Comparison of ENCODE assay signal across 1 cellular context in the genomic region with DNA sequence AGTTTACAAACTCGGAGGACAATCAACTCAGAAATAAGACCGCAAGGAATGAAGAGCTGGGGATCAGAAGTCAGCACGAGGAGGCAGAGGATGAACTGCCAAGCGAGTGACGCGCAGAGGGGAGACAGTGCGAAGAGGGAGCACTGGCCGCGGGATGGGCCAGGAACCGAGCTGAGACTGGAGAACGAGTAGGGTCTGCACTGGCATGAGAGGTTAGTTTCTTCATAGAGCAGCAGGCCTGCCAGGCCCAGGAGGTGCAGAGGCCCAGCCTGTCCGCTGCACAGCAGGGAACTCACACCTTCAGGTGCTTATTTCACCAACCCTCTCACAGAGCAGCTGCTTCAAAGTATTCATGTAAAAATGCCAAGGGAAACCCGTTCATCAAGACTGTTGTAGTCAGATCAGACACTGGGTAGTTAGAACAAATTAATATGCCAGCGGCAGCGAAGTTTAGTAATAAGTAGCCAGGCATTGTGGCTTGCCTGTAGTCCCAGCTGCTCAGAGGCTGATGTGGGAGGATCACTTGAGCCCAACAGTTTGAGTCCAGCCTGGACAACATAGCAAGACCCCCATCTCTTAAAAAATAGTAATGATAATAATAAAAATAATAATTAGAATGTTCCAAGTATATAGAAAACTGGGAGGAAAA.
TF ChIP-seq lines count a peak whose summit lies in the region.

No MANE protein-coding gene starts in this region.

TF ChIP-seq in IMR-90, 13 proteins besides CTCF, POLR2A, EP300 and RAD21 (continued from another document):
- TF ChIP-seq FOS (IDR thresholded peaks at IDR 0.05; ENCODE audit: low read depth, low read length) (no peak), NFE2L2 (IDR thresholded peaks at IDR 0.05; ENCODE audit: low read depth, low read length) (no peak), MXI1 (IDR thresholded peaks at IDR 0.05; ENCODE audit: borderline replicate concordance, low read depth, low read length) (no peak), CHD1 (IDR thresholded peaks at IDR 0.05; ENCODE audit: low read depth, low read length) (no peak), CEBPB (IDR thresholded peaks at IDR 0.05; ENCODE audit: low read depth, low read length) (no peak), RFX5 (IDR thresholded peaks at IDR 0.05; ENCODE audit: low read depth, low read length) (no peak), RCOR1 (IDR thresholded peaks at IDR 0.05; ENCODE audit: insufficient replicate concordance, low read length) (no peak)
- TF ChIP-seq, protein P1, sequence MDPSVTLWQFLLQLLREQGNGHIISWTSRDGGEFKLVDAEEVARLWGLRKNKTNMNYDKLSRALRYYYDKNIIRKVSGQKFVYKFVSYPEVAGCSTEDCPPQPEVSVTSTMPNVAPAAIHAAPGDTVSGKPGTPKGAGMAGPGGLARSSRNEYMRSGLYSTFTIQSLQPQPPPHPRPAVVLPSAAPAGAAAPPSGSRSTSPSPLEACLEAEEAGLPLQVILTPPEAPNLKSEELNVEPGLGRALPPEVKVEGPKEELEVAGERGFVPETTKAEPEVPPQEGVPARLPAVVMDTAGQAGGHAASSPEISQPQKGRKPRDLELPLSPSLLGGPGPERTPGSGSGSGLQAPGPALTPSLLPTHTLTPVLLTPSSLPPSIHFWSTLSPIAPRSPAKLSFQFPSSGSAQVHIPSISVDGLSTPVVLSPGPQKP (IDR thresholded peaks at IDR 0.05; ENCODE audit: borderline replicate concordance, low read depth, low read length), result no peak
